ENCODE assay signal across 1 cellular context in genomic region chr10:97747573-97747972, GRCh38.
TF ChIP-seq lines count a peak whose summit lies in the region.

No MANE protein-coding gene starts in this region.

TF ChIP-seq in SK-N-SH treated with all-trans-retinoic acid at 6 μM for 48 hours, 23 proteins besides CTCF, POLR2A, EP300 and RAD21 (continued from another document):
- TF ChIP-seq POU6F1 (CRISPR knock-in tag; IDR thresholded peaks at IDR 0.05; ENCODE audit: borderline replicate concordance, low read depth) = no peak
- TF ChIP-seq ESRRG (CRISPR knock-in tag; IDR thresholded peaks at IDR 0.05) = no peak
- no peak for TF ChIP-seq CSRNP3 (CRISPR knock-in tag; IDR thresholded peaks at IDR 0.05)
- TF ChIP-seq CSDC2 (CRISPR knock-in tag; IDR thresholded peaks at IDR 0.05) = no peak
- TF ChIP-seq BACH2 (CRISPR knock-in tag; IDR thresholded peaks at IDR 0.05; ENCODE audit: borderline replicate concordance) = no peak
- no peak for TF ChIP-seq ZFP30 (CRISPR knock-in tag; IDR thresholded peaks at IDR 0.05)
- no peak for TF ChIP-seq GLIS3 (CRISPR knock-in tag; IDR thresholded peaks at IDR 0.05)
- no peak for TF ChIP-seq TCF4 (CRISPR knock-in tag; IDR thresholded peaks at IDR 0.05; ENCODE audit: borderline replicate concordance)
